In genomic region chr1:185716095-185716494, GRCh38 we compare ENCODE assay signal across 28 cellular contexts. TPM values are rescaled to one million over a fixed set of nuclear protein-coding genes. Genes with fewer than 3 reads are reported as not detected.
"Had no signal": no experiment of that assay in that cellular context is flagged by ENCODE, and none has a peak within 500 bp of the region (broad histone marks: within the 10 kb centered on the region; RNA-seq: fewer than 3 reads in every experiment).

No MANE protein-coding gene starts in this region.

- ATAC-seq: left colon; left lung; lower lobe of right lung; naive thymus-derived CD8-positive, alpha-beta T cell; pancreas; right cardiac atrium; stimulated activated effector memory CD8-positive, alpha-beta T cell treated with anti-CD3 and anti-CD28 coated beads, Interleukin-12 subunit alpha, Interleukin-12 subunit beta, amount 100 ng/mL, for 72 hours; upper lobe of right lung had no signal

- DNase-seq: hypothalamus; immature natural killer cell; kidney; left colon; left lung; lower lobe of right lung; mammary epithelial cell; mesenchymal stem cell; naive thymus-derived CD8-positive, alpha-beta T cell; nucleus accumbens; pancreas; posterior cingulate gyrus; retina; right cardiac atrium; sigmoid colon; small intestine; spleen; stimulated activated CD4-positive, alpha-beta T cell treated with anti-CD3 and anti-CD28 coated beads, Interleukin-4, amount 100 ng/mL, for 24 hours; stimulated activated naive CD4-positive, alpha-beta T cell; tibial artery; trophoblast cell; upper lobe of right lung had no signal

- H3K9me3 ChIP-seq: left lung, lower lobe of right lung, pancreas, prostate gland, sigmoid colon, suprapubic skin, thoracic aorta, tibial artery, upper lobe of right lung had no signal

- H3K4me3 ChIP-seq: left lung, lower lobe of right lung, prostate gland, sigmoid colon, spleen, suprapubic skin, thoracic aorta, tibial artery, upper lobe of right lung had no signal

- H3K27me3 ChIP-seq: left lung, sigmoid colon, spleen, suprapubic skin, tibial artery, upper lobe of right lung had no signal

- H3K36me3 ChIP-seq: left lung, lower lobe of right lung, pancreas, prostate gland, sigmoid colon, spleen, suprapubic skin, thoracic aorta, tibial artery, upper lobe of right lung had no signal

- H3K4me1 ChIP-seq: left lung, prostate gland, sigmoid colon, upper lobe of right lung had no signal

- FAIRE-seq: islet of Langerhans, kidney, pancreas, small intestine, urothelium cell line had no signal

- H3K27ac ChIP-seq: left lung, lower lobe of right lung, pancreas, prostate gland, sigmoid colon, spleen, suprapubic skin, thoracic aorta, tibial artery, upper lobe of right lung had no signal

RNA-seq across cellular contexts. Expression of gene HMCN1, which starts 18.1 kb away (rescaled TPM):
- polyA plus RNA-seq: naive thymus-derived CD8-positive, alpha-beta T cell had no signal
